ENCODE assay signal across 1 cellular context in the genomic region with DNA sequence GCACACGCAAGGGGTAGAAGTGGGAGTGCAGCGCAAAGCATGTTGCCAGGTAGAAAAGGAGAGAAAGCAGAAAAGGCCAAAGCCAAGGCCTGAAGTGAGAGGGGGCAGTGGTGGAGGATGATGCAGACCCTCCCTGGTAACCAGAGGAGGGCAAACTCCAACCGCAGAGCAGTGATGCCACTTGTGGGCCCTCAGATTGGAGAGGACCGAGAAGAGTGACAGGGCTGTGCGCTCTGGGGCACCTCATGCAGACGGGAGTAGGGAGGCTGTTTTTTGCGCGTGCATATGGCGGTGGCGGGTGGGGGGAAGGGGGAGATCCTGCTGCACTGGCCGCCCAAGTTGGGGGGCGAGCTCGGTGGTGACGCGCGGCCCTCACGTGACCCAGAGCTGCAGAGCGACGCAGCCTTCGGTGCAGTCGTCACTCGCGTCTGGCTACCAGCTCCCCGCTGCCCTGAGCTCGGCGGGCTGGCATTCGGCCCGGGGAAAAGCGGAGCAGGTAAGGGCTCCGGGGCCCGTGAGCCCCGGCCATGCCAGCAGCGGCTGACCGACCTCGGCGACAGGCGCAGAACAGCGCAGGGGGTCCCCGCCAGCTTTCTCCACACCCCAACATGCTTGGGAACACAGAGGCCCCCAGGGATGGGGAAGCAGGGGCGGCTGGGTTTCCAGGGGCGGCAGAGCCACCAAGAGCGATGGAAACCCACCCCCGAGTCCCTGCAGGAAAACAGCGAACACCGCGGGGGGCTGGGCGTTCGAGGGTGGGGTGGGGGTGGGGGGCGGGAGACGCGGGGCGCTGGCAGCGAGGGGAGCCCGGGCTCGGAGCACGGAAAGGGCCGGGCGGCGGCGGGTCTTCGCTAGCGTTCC.
TF ChIP-seq lines count a peak whose summit lies in the region.

TSS of gene BEX3 (plus strand) at position 421 of the 861 bp plus-strand sequence. CDS start 984 bp downstream, outside the sequence.

TF ChIP-seq in HepG2, 621 proteins besides CTCF, POLR2A, EP300 and RAD21 (continues in another document):
- TF ChIP-seq NONO (IDR thresholded peaks at IDR 0.05) (no peak), NONO (CRISPR knock-in tag; conservative IDR thresholded peaks at IDR 0.05) (0 out of 2 replicates have a peak, but pooled peaks have one; percentile 22), ZFX (CRISPR knock-in tag; IDR thresholded peaks at IDR 0.05; ENCODE audit: low read depth) (peak; percentile 31), ZNF788 (CRISPR knock-in tag; IDR thresholded peaks at IDR 0.05; ENCODE audit: borderline replicate concordance) (no peak), FOSL2 (CRISPR knock-in tag; IDR thresholded peaks at IDR 0.05) (no peak), KLF11 (CRISPR knock-in tag; IDR thresholded peaks at IDR 0.05) (no peak), PAF1 (CRISPR knock-in tag; IDR thresholded peaks at IDR 0.05) (no peak), MTA3 (CRISPR knock-in tag; IDR thresholded peaks at IDR 0.05) (no peak), ZHX1 (CRISPR knock-in tag; IDR thresholded peaks at IDR 0.05; ENCODE audit: low read depth) (0 out of 2 replicates have a peak, but pooled peaks have one; percentile 61), NFE2 (CRISPR knock-in tag; IDR thresholded peaks at IDR 0.05) (no peak), RFX5 (IDR thresholded peaks at IDR 0.05; ENCODE audit: low read depth, low read length) (peak; percentile 40; the same call in 1 of the 2 replicates), CERS6 (CRISPR knock-in tag; IDR thresholded peaks at IDR 0.05) (no peak), ZFY (CRISPR knock-in tag; IDR thresholded peaks at IDR 0.05) (peak; percentile 35; the same call in 1 of the 2 replicates), NFRKB (IDR thresholded peaks at IDR 0.05) (no peak), ZBTB7A (CRISPR knock-in tag; IDR thresholded peaks at IDR 0.05) (0 out of 2 replicates have a peak, but pooled peaks have one; percentile 45), ZNF687 (CRISPR knock-in tag; IDR thresholded peaks at IDR 0.05) (peak; percentile 75), TAF1 (CRISPR knock-in tag; IDR thresholded peaks at IDR 0.05) (peak; percentile 54; the same call in 1 of the 2 replicates), ZNF121 (CRISPR knock-in tag; IDR thresholded peaks at IDR 0.05) (0 out of 2 replicates have a peak, but pooled peaks have one; percentile 15), NKX3-1 (CRISPR knock-in tag; IDR thresholded peaks at IDR 0.05) (no peak), EED (CRISPR knock-in tag; IDR thresholded peaks at IDR 0.05) (no peak), MXD4 (CRISPR knock-in tag; IDR thresholded peaks at IDR 0.05) (no peak), CEBPB (IDR thresholded peaks at IDR 0.05; ENCODE audit: borderline replicate concordance, low read depth, low read length) (no peak), MAX (IDR thresholded peaks at IDR 0.05) (peak; percentile 59), RXRA (CRISPR knock-in tag; IDR thresholded peaks at IDR 0.05) (no peak), GABPB1 (CRISPR knock-in tag; IDR thresholded peaks at IDR 0.05) (peak; percentile 23; the same call in 1 of the 2 replicates), MAFF (IDR thresholded peaks at IDR 0.05; ENCODE audit: low read depth, low read length) (no peak), SYNCRIP (IDR thresholded peaks at IDR 0.05; ENCODE audit: insufficient read depth, low read depth, low read length) (no peak), PHF8 (CRISPR knock-in tag; IDR thresholded peaks at IDR 0.05) (peak; percentile 71; the same call in 1 of the 2 replicates)
- TF ChIP-seq, protein P1, sequence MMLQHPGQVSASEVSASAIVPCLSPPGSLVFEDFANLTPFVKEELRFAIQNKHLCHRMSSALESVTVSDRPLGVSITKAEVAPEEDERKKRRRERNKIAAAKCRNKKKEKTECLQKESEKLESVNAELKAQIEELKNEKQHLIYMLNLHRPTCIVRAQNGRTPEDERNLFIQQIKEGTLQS (CRISPR knock-in tag; IDR thresholded peaks at IDR 0.05): no peak
- TF ChIP-seq, protein P2, sequence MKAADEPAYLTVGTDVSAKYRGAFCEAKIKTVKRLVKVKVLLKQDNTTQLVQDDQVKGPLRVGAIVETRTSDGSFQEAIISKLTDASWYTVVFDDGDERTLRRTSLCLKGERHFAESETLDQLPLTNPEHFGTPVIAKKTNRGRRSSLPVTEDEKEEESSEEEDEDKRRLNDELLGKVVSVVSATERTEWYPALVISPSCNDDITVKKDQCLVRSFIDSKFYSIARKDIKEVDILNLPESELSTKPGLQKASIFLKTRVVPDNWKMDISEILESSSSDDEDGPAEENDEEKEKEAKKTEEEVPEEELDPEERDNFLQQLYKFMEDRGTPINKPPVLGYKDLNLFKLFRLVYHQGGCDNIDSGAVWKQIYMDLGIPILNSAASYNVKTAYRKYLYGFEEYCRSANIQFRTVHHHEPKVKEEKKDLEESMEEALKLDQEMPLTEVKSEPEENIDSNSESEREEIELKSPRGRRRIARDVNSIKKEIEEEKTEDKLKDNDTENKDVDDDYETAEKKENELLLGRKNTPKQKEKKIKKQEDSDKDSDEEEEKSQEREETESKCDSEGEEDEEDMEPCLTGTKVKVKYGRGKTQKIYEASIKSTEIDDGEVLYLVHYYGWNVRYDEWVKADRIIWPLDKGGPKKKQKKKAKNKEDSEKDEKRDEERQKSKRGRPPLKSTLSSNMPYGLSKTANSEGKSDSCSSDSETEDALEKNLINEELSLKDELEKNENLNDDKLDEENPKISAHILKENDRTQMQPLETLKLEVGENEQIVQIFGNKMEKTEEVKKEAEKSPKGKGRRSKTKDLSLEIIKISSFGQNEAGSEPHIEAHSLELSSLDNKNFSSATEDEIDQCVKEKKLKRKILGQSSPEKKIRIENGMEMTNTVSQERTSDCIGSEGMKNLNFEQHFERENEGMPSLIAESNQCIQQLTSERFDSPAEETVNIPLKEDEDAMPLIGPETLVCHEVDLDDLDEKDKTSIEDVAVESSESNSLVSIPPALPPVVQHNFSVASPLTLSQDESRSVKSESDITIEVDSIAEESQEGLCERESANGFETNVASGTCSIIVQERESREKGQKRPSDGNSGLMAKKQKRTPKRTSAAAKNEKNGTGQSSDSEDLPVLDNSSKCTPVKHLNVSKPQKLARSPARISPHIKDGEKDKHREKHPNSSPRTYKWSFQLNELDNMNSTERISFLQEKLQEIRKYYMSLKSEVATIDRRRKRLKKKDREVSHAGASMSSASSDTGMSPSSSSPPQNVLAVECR (CRISPR knock-in tag; IDR thresholded peaks at IDR 0.05; ENCODE audit: borderline replicate concordance): peak; percentile 28; the same call in 1 of the 2 replicates
- TF ChIP-seq, protein P3, sequence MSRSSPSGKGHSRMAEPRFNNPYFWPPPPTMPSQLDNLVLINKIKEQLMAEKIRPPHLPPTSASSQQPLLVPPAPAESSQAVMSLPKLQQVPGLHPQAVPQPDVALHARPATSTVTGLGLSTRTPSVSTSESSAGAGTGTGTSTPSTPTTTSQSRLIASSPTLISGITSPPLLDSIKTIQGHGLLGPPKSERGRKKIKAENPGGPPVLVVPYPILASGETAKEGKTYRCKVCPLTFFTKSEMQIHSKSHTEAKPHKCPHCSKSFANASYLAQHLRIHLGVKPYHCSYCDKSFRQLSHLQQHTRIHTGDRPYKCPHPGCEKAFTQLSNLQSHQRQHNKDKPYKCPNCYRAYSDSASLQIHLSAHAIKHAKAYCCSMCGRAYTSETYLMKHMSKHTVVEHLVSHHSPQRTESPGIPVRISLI (CRISPR knock-in tag; IDR thresholded peaks at IDR 0.05; ENCODE audit: borderline replicate concordance): no peak
- TF ChIP-seq, protein P4, sequence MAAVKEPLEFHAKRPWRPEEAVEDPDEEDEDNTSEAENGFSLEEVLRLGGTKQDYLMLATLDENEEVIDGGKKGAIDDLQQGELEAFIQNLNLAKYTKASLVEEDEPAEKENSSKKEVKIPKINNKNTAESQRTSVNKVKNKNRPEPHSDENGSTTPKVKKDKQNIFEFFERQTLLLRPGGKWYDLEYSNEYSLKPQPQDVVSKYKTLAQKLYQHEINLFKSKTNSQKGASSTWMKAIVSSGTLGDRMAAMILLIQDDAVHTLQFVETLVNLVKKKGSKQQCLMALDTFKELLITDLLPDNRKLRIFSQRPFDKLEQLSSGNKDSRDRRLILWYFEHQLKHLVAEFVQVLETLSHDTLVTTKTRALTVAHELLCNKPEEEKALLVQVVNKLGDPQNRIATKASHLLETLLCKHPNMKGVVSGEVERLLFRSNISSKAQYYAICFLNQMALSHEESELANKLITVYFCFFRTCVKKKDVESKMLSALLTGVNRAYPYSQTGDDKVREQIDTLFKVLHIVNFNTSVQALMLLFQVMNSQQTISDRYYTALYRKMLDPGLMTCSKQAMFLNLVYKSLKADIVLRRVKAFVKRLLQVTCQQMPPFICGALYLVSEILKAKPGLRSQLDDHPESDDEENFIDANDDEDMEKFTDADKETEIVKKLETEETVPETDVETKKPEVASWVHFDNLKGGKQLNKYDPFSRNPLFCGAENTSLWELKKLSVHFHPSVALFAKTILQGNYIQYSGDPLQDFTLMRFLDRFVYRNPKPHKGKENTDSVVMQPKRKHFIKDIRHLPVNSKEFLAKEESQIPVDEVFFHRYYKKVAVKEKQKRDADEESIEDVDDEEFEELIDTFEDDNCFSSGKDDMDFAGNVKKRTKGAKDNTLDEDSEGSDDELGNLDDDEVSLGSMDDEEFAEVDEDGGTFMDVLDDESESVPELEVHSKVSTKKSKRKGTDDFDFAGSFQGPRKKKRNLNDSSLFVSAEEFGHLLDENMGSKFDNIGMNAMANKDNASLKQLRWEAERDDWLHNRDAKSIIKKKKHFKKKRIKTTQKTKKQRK (IDR thresholded peaks at IDR 0.05; ENCODE audit: low read length): no peak
- TF ChIP-seq, protein P5, sequence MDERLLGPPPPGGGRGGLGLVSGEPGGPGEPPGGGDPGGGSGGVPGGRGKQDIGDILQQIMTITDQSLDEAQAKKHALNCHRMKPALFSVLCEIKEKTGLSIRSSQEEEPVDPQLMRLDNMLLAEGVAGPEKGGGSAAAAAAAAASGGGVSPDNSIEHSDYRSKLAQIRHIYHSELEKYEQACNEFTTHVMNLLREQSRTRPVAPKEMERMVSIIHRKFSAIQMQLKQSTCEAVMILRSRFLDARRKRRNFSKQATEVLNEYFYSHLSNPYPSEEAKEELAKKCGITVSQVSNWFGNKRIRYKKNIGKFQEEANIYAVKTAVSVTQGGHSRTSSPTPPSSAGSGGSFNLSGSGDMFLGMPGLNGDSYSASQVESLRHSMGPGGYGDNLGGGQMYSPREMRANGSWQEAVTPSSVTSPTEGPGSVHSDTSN (CRISPR knock-in tag; IDR thresholded peaks at IDR 0.05): peak; percentile 62; the same call in 1 of the 2 replicates
- TF ChIP-seq, protein P6, sequence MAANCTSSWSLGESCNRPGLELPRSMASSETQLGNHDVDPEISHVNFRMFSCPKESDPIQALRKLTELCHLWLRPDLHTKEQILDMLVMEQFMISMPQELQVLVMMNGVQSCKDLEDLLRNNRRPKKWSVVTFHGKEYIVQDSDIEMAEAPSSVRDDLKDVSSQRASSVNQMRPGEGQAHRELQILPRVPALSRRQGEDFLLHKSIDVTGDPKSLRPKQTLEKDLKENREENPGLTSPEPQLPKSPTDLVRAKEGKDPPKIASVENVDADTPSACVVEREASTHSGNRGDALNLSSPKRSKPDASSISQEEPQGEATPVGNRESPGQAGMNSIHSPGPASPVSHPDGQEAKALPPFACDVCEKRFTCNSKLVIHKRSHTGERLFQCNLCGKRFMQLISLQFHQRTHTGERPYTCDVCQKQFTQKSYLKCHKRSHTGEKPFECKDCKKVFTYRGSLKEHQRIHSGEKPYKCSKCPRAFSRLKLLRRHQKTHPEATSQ (CRISPR knock-in tag; IDR thresholded peaks at IDR 0.05; ENCODE audit: borderline replicate concordance): no peak
